30 cellular contexts compared by ENCODE assay signal in the genomic region with DNA sequence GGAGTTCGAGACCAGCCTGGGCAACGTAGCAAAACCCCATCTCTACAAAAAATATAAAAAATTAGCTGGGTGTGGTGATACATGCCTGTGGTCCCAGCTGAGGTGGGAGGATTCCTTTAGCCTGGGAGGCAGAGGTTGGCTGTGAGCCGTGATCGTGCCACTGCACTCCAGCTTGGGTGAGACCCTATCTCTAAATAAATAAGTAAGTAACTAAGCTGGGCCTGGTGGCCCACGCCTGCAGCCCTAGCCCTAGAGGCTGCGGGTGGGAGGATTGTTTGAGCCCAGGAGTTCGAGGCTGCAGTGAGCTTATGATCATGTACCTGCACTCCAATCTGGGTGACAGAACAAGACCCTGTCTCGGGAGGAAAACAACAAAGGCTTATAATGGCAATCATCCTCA. TPM values are rescaled to one million over a fixed set of nuclear protein-coding genes. Genes with fewer than 3 reads are reported as not detected.
DNase-seq lines count a peak whose midpoint lies in the region; ATAC-seq and TF ChIP-seq lines count a peak whose summit lies in the region.
"Had no signal": no experiment of that assay in that cellular context is flagged by ENCODE, and none has a peak within 500 bp of the region (broad histone marks: within the 10 kb centered on the region; RNA-seq: fewer than 3 reads in every experiment).

No MANE protein-coding gene starts in this region.

- H3K4me1 Mint-ChIP-seq in activated B cell treated with CpG ODN at 0.5 μM for 24 hours, result peaks cover 74% of the 10 kb centered on the region
- peaks cover 43 to 83% (median 78%) of the 10 kb centered on the region in 3 donors for H3K4me1 Mint-ChIP-seq in naive B cell
- H3K4me1 Mint-ChIP-seq: central memory CD8-positive, alpha-beta T cell had no signal

- H2AFZ ChIP-seq in PC-3 (ENCODE audit: low read length), result no peak overlapping the region

- no peak for DNase-seq in left ventricle myocardium inferior
- no peak for DNase-seq in right atrium auricular region (ENCODE audit: low spot score)
- no peak for DNase-seq in activated B cell treated with CpG ODN at 0.5 μM for 24 hours
- no peak for DNase-seq in naive B cell
- DNase-seq in tibial nerve (ENCODE audit: low spot score in 2 of 2), result no peak
- no peak for DNase-seq in PC-3
- DNase-seq: activated CD4-positive, alpha-beta T cell treated with anti-CD3 and anti-CD28 coated beads for 48 hours; AML-193; aorta; COR-L47; foreskin fibroblast; HCEC 1CT; hippocampal formation; Kasumi-1; mucosa of descending colon; NCI-H1048; NCI-H2029 treated with DMSO at 0.1 percent for 48 hours; SJCRH30; stimulated activated CD4-positive, alpha-beta T cell treated with anti-CD3 and anti-CD28 coated beads, Interleukin-4, amount 100 ng/mL, for 1 hour; stimulated activated naive CD4-positive, alpha-beta T cell treated with Interleukin-2 at 50 U/mL for 16 hours; transverse colon had no signal

- POLR2A ChIA-PET in activated B cell treated with CpG ODN at 0.5 μM for 24 hours (lab: Charles Lee), result interaction anchor here (0.6 to 1.7 kb wide), 8 partner anchors 8 to 76 kb away, joined by 3 to 8 read pairs (median 3); no protein-coding TSS in a partner anchor
- POLR2A ChIA-PET in PC-3 (lab: Charles Lee; ENCODE audit: unreplicated experiment), result no interaction called here

- H3K27me3 ChIP-seq in left ventricle myocardium inferior (ENCODE audit: low read depth) (no peaks in the 10 kb centered on the region), right atrium auricular region (no peaks in the 10 kb centered on the region), tibial nerve (no peaks in the 10 kb centered on the region), PC-3 (ENCODE audit: low read length) (no peaks in the 10 kb centered on the region)
- H3K27me3 ChIP-seq: SJCRH30 had no signal

- peak overlapping the region; percentile 98 for H3K27ac ChIP-seq in left ventricle myocardium inferior (replicated peaks)
- H3K27ac ChIP-seq in right atrium auricular region, result no peak overlapping the region
- peak overlapping the region in 3 of 4 donors; percentile 96 to 99 (median 97) for H3K27ac ChIP-seq in tibial nerve
- H3K27ac ChIP-seq in PC-3 (ENCODE audit: low read length), result no peak overlapping the region
- H3K27ac ChIP-seq: SJCRH30 had no signal

- no peak for TF ChIP-seq EP300 in tibial nerve (IDR thresholded peaks at IDR 0.05)

- no peaks in the 10 kb centered on the region for H3K9me3 Mint-ChIP-seq in activated B cell treated with CpG ODN at 0.5 μM for 24 hours
- no peaks in the 10 kb centered on the region for H3K9me3 Mint-ChIP-seq in naive B cell
- H3K9me3 Mint-ChIP-seq: activated naive CD4-positive, alpha-beta T cell treated with anti-CD3 and anti-CD28 coated beads, Interleukin-2, amount 50 U/mL, for 24 hours; activated T-helper 1 cell treated with anti-CD3 and anti-CD28 coated beads, Interleukin-12 subunit alpha, Interleukin-12 subunit beta, Interleukin-2, Interleukin-4 antibody, amounts not matched to agents 30 ng/mL and 10 ng/mL and 1 ng/mL, durations not matched to agents 14 hours and 24 hours and 36 hours; central memory CD8-positive, alpha-beta T cell; neural crest cell; T-helper 1 cell treated with Interleukin-12 subunit alpha and Interleukin-12 subunit beta and Interleukin-4 antibody, amounts not matched to agents 30 μg/mL and 1 μg/mL, for 36 hours had no signal

- ATAC-seq in activated B cell treated with CpG ODN at 0.5 μM for 24 hours (ENCODE audit: low read depth) (no peak), naive B cell (ENCODE audit: low read depth in 2 of 2) (no peak), GM18511 (IDR thresholded peaks at IDR 0.05; ENCODE audit: unreplicated experiment) (no peak), GM19467 (IDR thresholded peaks at IDR 0.05; ENCODE audit: unreplicated experiment) (no peak), PC-3 (no peak)
- ATAC-seq: mucosa of descending colon, Panc1 had no signal

- TF ChIP-seq POLR2A in tibial nerve (IDR thresholded peaks at IDR 0.05), result no peak

- H3K4me2 ChIP-seq in PC-3 (ENCODE audit: low read length), result no peak overlapping the region

- H3K36me3 ChIP-seq in left ventricle myocardium inferior, result peaks cover 4% of the 10 kb centered on the region
- no peaks in the 10 kb centered on the region for H3K36me3 ChIP-seq in right atrium auricular region
- H3K36me3 ChIP-seq in tibial nerve, result no peaks in the 10 kb centered on the region
- no peaks in the 10 kb centered on the region for H3K36me3 ChIP-seq in PC-3 (ENCODE audit: low read depth, low read length)
- H3K36me3 ChIP-seq: SJCRH30, transverse colon had no signal

- H3K4me1 ChIP-seq in left ventricle myocardium inferior (peaks cover 95% of the 10 kb centered on the region), right atrium auricular region (peaks cover 0 to 74% of the 10 kb centered on the region in 2 donors), tibial nerve (peaks cover 0 to 68% (median 30%) of the 10 kb centered on the region in 4 donors), PC-3 (ENCODE audit: insufficient read depth, low read length) (peaks cover 11% of the 10 kb centered on the region)
- H3K4me1 ChIP-seq: SJCRH30 had no signal

- 77 to 82% methylated on average over 8 of the region's 8 CpGs for WGBS in tibial nerve, 2 donors

- no TSS peak for BruUV-seq in PC-3 (replicated peaks; lab: Mats Ljungman, UMichigan)

- H3K4me3 ChIP-seq in left ventricle myocardium inferior, result peak overlapping the region; percentile 98
- H3K4me3 ChIP-seq in right atrium auricular region, result no peak overlapping the region
- H3K4me3 ChIP-seq in tibial nerve, result peak overlapping the region in 1 of 4 donors; percentile 89
- H3K4me3 ChIP-seq in PC-3 (ENCODE audit: low read length), result no peak overlapping the region
- H3K4me3 ChIP-seq: mucosa of descending colon, SJCRH30 had no signal

- intact Hi-C loops in left ventricle myocardium inferior (cut with micrococcal nuclease) (loop anchor here (10.0 kb wide), 1 partner anchor 55 kb away; no protein-coding TSS in a partner anchor), activated B cell treated with CpG ODN at 0.5 μM for 24 hours (cut with micrococcal nuclease) (loop anchor here (1.0 to 10.0 kb wide), 7 partner anchors 11 to 1385 kb away; a partner anchor contains a TSS), PC-3 (cut with micrococcal nuclease) (loop anchor here (5.0 kb wide), 1 partner anchor 63 kb away; no protein-coding TSS in a partner anchor)

- no peak for TF ChIP-seq CTCF in left ventricle myocardium inferior (IDR thresholded peaks at IDR 0.05; ENCODE audit: borderline replicate concordance)
- no peak for TF ChIP-seq CTCF in right atrium auricular region (IDR thresholded peaks at IDR 0.05)
- TF ChIP-seq CTCF in activated B cell treated with CpG ODN at 0.5 μM for 24 hours (IDR thresholded peaks at IDR 0.05), result no peak
- TF ChIP-seq CTCF in tibial nerve (IDR thresholded peaks at IDR 0.05), result no peak
- TF ChIP-seq CTCF in PC-3 (conservative IDR thresholded peaks at IDR 0.05; ENCODE audit: low read depth, low read length), result no peak

- H3K4me3 Mint-ChIP-seq in activated B cell treated with CpG ODN at 0.5 μM for 24 hours (no peak overlapping the region), naive B cell (peak overlapping the region in 2 of 8 donors; percentile 82 to 98)
- H3K4me3 Mint-ChIP-seq: activated naive CD4-positive, alpha-beta T cell treated with anti-CD3 and anti-CD28 coated beads, Interleukin-2, amount 50 U/mL, for 24 hours; activated T-helper 1 cell treated with anti-CD3 and anti-CD28 coated beads, Interleukin-12 subunit alpha, Interleukin-12 subunit beta, Interleukin-2, Interleukin-4 antibody, amounts not matched to agents 30 ng/mL and 10 ng/mL and 1 ng/mL, durations not matched to agents 14 hours and 24 hours and 36 hours; central memory CD8-positive, alpha-beta T cell; T-helper 1 cell treated with Interleukin-12 subunit alpha and Interleukin-12 subunit beta and Interleukin-4 antibody, amounts not matched to agents 30 μg/mL and 1 μg/mL, for 36 hours had no signal

- H3K9ac ChIP-seq in PC-3 (ENCODE audit: low read length), result no peak overlapping the region

- H3F3A ChIP-seq in PC-3 (ENCODE audit: low read length, unreplicated experiment), result no peaks in the 10 kb centered on the region

- peaks cover 20% of the 10 kb centered on the region for H4K20me1 ChIP-seq in PC-3 (ENCODE audit: low read length)

- H3K27me3 Mint-ChIP-seq in activated B cell treated with CpG ODN at 0.5 μM for 24 hours (no peaks in the 10 kb centered on the region), naive B cell (no peaks in the 10 kb centered on the region)
- H3K27me3 Mint-ChIP-seq: activated naive CD4-positive, alpha-beta T cell treated with anti-CD3 and anti-CD28 coated beads, Interleukin-2, amount 50 U/mL, for 24 hours; central memory CD8-positive, alpha-beta T cell; progenitor cell of endocrine pancreas had no signal

- H3K79me2 ChIP-seq in PC-3 (ENCODE audit: low read length), result peaks cover 95% of the 10 kb centered on the region

- H3K27ac Mint-ChIP-seq in activated B cell treated with CpG ODN at 0.5 μM for 24 hours (peak overlapping the region; percentile 99), naive B cell (peak overlapping the region in 4 of 6 donors; percentile 82 to 100 (median 98))
- H3K27ac Mint-ChIP-seq: activated naive CD4-positive, alpha-beta T cell treated with anti-CD3 and anti-CD28 coated beads, Interleukin-2, amount 50 U/mL, for 24 hours; activated T-helper 1 cell treated with anti-CD3 and anti-CD28 coated beads, Interleukin-12 subunit alpha, Interleukin-12 subunit beta, Interleukin-2, Interleukin-4 antibody, amounts not matched to agents 30 ng/mL and 10 ng/mL and 1 ng/mL, durations not matched to agents 14 hours and 24 hours and 36 hours; T-helper 1 cell treated with Interleukin-12 subunit alpha and Interleukin-12 subunit beta and Interleukin-4 antibody, amounts not matched to agents 30 μg/mL and 1 μg/mL, for 36 hours had no signal

- H3K9me3 ChIP-seq in left ventricle myocardium inferior (replicated peaks), result no peaks in the 10 kb centered on the region
- H3K9me3 ChIP-seq in right atrium auricular region, result no peaks in the 10 kb centered on the region
- H3K9me3 ChIP-seq in tibial nerve, result no peaks in the 10 kb centered on the region
- H3K9me3 ChIP-seq in PC-3 (ENCODE audit: low read length), result no peaks in the 10 kb centered on the region
- H3K9me3 ChIP-seq: mucosa of descending colon, SJCRH30, transverse colon had no signal

- H3K36me3 Mint-ChIP-seq in activated B cell treated with CpG ODN at 0.5 μM for 24 hours (ENCODE audit: low read depth) (peaks cover 25% of the 10 kb centered on the region), naive B cell (peaks cover 0 to 5% of the 10 kb centered on the region in 2 donors)
- H3K36me3 Mint-ChIP-seq: activated naive CD4-positive, alpha-beta T cell treated with anti-CD3 and anti-CD28 coated beads, Interleukin-2, amount 50 U/mL, for 24 hours had no signal

- H3K9me2 ChIP-seq in PC-3 (replicated peaks; ENCODE audit: low read length), result no peaks in the 10 kb centered on the region

- CTCF ChIA-PET in activated B cell treated with CpG ODN at 0.5 μM for 24 hours (lab: Charles Lee), result interaction anchor here (0.9 to 1.8 kb wide), 3 partner anchors 61 to 81 kb away, joined by 3 to 11 read pairs (median 6); no protein-coding TSS in a partner anchor
- CTCF ChIA-PET in PC-3 (lab: Charles Lee), result no interaction called here

RNA-seq across cellular contexts. Expression of a gene that starts 4.6 kb away (rescaled TPM):
- total RNA-seq in left ventricle myocardium inferior (325 TPM), right atrium auricular region (100 to 1,000 TPM; 236 to 265 TPM), activated B cell treated with CpG ODN at 0.5 μM for 24 hours (98.2 and 99.8 TPM in 2 replicates), tibial nerve (100 to 1,000 TPM; 399 to 688 (median 564) TPM), PC-3 (2014; rRNA removed) (51.4 and 57.6 TPM in 2 replicates)
- 100 to 1,000 TPM in 1 of 6 donors, 10 to 100 TPM in 5; 76.7 to 108 (median 92.1) TPM for polyA plus RNA-seq in naive B cell (ENCODE audit: low read depth in 6 of 6)

Comparison
In these comparisons a context has a peak if more than half of its experiments do, and no peak if none do; other contexts are left out.
1. H3K27ac ChIP-seq: peak in left ventricle myocardium inferior (single experiment) and tibial nerve (3 of 4); none in right atrium auricular region (0 of 2) and PC-3 (single experiment).